In the genomic region with DNA sequence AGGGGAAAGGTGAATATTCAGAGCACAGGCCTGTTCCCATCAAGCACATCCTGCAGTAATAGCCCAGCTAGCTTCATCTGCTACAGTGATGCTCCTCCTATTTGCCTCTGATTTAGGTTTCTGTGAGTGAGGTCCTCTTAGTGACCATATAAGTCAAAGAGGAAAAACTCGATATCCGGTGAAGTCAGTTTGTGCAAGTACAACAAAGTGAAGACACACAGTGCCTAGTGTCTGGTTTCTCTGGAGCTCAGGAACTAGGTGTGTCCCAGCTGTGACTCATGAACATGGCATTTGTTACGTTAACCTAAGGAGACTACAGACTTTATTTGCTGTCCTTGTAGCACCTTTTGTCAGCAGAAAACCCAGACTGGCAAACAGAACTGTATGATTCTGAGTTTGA, we compare ENCODE assay signal across 1 cellular context.
TF ChIP-seq lines count a peak whose summit lies in the region.

No MANE protein-coding gene starts in this region.

TF ChIP-seq in HepG2, 621 proteins besides CTCF, POLR2A, EP300 and RAD21 (continued from another document and continues in another):
- no peak for TF ChIP-seq JDP2 (CRISPR knock-in tag; IDR thresholded peaks at IDR 0.05; ENCODE audit: borderline replicate concordance)
- TF ChIP-seq, protein P1, sequence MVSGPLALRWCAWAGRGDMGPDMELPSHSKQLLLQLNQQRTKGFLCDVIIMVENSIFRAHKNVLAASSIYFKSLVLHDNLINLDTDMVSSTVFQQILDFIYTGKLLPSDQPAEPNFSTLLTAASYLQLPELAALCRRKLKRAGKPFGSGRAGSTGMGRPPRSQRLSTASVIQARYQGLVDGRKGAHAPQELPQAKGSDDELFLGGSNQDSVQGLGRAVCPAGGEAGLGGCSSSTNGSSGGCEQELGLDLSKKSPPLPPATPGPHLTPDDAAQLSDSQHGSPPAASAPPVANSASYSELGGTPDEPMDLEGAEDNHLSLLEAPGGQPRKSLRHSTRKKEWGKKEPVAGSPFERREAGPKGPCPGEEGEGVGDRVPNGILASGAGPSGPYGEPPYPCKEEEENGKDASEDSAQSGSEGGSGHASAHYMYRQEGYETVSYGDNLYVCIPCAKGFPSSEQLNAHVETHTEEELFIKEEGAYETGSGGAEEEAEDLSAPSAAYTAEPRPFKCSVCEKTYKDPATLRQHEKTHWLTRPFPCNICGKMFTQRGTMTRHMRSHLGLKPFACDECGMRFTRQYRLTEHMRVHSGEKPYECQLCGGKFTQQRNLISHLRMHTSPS (CRISPR knock-in tag; IDR thresholded peaks at IDR 0.05; ENCODE audit: low read depth), result no peak
- no peak for TF ChIP-seq ARNT (IDR thresholded peaks at IDR 0.05)
- TF ChIP-seq PRPF4 (IDR thresholded peaks at IDR 0.05; ENCODE audit: low read depth, low read length, poor library complexity, severe bottlenecking), result no peak
- TF ChIP-seq, protein P2, sequence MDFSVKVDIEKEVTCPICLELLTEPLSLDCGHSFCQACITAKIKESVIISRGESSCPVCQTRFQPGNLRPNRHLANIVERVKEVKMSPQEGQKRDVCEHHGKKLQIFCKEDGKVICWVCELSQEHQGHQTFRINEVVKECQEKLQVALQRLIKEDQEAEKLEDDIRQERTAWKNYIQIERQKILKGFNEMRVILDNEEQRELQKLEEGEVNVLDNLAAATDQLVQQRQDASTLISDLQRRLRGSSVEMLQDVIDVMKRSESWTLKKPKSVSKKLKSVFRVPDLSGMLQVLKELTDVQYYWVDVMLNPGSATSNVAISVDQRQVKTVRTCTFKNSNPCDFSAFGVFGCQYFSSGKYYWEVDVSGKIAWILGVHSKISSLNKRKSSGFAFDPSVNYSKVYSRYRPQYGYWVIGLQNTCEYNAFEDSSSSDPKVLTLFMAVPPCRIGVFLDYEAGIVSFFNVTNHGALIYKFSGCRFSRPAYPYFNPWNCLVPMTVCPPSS (IDR thresholded peaks at IDR 0.05), result no peak
- TF ChIP-seq SIX1 (CRISPR knock-in tag; IDR thresholded peaks at IDR 0.05; ENCODE audit: borderline replicate concordance), result peak; percentile 82; the same call in 1 of the 2 replicates
- no peak for TF ChIP-seq ZNF570 (CRISPR knock-in tag; IDR thresholded peaks at IDR 0.05; ENCODE audit: borderline replicate concordance)
- TF ChIP-seq FOSL2 (CRISPR knock-in tag; IDR thresholded peaks at IDR 0.05), result peak; percentile 99
- TF ChIP-seq RXRB (CRISPR knock-in tag; IDR thresholded peaks at IDR 0.05; ENCODE audit: borderline replicate concordance), result peak; percentile 85
- TF ChIP-seq NFATC3 (CRISPR knock-in tag; IDR thresholded peaks at IDR 0.05), result no peak
- TF ChIP-seq, protein P3, sequence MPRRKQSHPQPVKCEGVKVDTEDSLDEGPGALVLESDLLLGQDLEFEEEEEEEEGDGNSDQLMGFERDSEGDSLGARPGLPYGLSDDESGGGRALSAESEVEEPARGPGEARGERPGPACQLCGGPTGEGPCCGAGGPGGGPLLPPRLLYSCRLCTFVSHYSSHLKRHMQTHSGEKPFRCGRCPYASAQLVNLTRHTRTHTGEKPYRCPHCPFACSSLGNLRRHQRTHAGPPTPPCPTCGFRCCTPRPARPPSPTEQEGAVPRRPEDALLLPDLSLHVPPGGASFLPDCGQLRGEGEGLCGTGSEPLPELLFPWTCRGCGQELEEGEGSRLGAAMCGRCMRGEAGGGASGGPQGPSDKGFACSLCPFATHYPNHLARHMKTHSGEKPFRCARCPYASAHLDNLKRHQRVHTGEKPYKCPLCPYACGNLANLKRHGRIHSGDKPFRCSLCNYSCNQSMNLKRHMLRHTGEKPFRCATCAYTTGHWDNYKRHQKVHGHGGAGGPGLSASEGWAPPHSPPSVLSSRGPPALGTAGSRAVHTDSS (CRISPR knock-in tag; conservative IDR thresholded peaks at IDR 0.05), result no peak
- peak; percentile 58; the same call in 1 of the 2 replicates for TF ChIP-seq TBX2 (CRISPR knock-in tag; IDR thresholded peaks at IDR 0.05; ENCODE audit: borderline replicate concordance)
- TF ChIP-seq RFXAP (CRISPR knock-in tag; IDR thresholded peaks at IDR 0.05; ENCODE audit: borderline replicate concordance), result 0 out of 2 replicates have a peak, but pooled peaks have one; percentile 30
- no peak for TF ChIP-seq RELA (CRISPR knock-in tag; IDR thresholded peaks at IDR 0.05)
- TF ChIP-seq ZNF468 (CRISPR knock-in tag; IDR thresholded peaks at IDR 0.05), result no peak
- TF ChIP-seq ZNF484 (CRISPR knock-in tag; IDR thresholded peaks at IDR 0.05; ENCODE audit: borderline replicate concordance, low read depth), result no peak
- no peak for TF ChIP-seq MZF1 (CRISPR knock-in tag; IDR thresholded peaks at IDR 0.05; ENCODE audit: borderline replicate concordance)
- no peak for TF ChIP-seq KDM2A (CRISPR knock-in tag; IDR thresholded peaks at IDR 0.05; ENCODE audit: borderline replicate concordance, low read depth)
- no peak for TF ChIP-seq ZNF282 (IDR thresholded peaks at IDR 0.05; ENCODE audit: partially characterized antibody)
- no peak for TF ChIP-seq ADNP (CRISPR knock-in tag; IDR thresholded peaks at IDR 0.05)
- TF ChIP-seq, protein P4, sequence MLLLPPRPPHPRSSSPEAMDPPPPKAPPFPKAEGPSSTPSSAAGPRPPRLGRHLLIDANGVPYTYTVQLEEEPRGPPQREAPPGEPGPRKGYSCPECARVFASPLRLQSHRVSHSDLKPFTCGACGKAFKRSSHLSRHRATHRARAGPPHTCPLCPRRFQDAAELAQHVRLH (CRISPR knock-in tag; IDR thresholded peaks at IDR 0.05; ENCODE audit: borderline replicate concordance, low read depth), result 0 out of 2 replicates have a peak, but pooled peaks have one; percentile 22
- TF ChIP-seq GFI1 (CRISPR knock-in tag; IDR thresholded peaks at IDR 0.05; ENCODE audit: borderline replicate concordance), result 0 out of 2 replicates have a peak, but pooled peaks have one; percentile 21
- TF ChIP-seq HMG20A (CRISPR knock-in tag; IDR thresholded peaks at IDR 0.05; ENCODE audit: borderline replicate concordance), result peak; percentile 69; the same call in 1 of the 2 replicates
- peak; percentile 45; the same call in 1 of the 2 replicates for TF ChIP-seq THAP11 (CRISPR knock-in tag; IDR thresholded peaks at IDR 0.05)
- TF ChIP-seq ZNF678 (CRISPR knock-in tag; IDR thresholded peaks at IDR 0.05), result no peak
- no peak for TF ChIP-seq ZFY (CRISPR knock-in tag; IDR thresholded peaks at IDR 0.05)
- no peak; the same call in 1 of the 2 replicates for TF ChIP-seq ZNF292 (CRISPR knock-in tag; IDR thresholded peaks at IDR 0.05; ENCODE audit: borderline replicate concordance, low read depth)
- TF ChIP-seq SP2 (CRISPR knock-in tag; IDR thresholded peaks at IDR 0.05), result no peak
- peak; percentile 35; the same call in 1 of the 2 replicates for TF ChIP-seq FOXK1 (CRISPR knock-in tag; IDR thresholded peaks at IDR 0.05; ENCODE audit: borderline replicate concordance, low read depth)
- TF ChIP-seq, protein P5, sequence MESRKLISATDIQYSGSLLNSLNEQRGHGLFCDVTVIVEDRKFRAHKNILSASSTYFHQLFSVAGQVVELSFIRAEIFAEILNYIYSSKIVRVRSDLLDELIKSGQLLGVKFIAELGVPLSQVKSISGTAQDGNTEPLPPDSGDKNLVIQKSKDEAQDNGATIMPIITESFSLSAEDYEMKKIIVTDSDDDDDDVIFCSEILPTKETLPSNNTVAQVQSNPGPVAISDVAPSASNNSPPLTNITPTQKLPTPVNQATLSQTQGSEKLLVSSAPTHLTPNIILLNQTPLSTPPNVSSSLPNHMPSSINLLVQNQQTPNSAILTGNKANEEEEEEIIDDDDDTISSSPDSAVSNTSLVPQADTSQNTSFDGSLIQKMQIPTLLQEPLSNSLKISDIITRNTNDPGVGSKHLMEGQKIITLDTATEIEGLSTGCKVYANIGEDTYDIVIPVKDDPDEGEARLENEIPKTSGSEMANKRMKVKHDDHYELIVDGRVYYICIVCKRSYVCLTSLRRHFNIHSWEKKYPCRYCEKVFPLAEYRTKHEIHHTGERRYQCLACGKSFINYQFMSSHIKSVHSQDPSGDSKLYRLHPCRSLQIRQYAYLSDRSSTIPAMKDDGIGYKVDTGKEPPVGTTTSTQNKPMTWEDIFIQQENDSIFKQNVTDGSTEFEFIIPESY (CRISPR knock-in tag; IDR thresholded peaks at IDR 0.05), result no peak
- no peak for TF ChIP-seq ZBTB7A (CRISPR knock-in tag; IDR thresholded peaks at IDR 0.05)
- no peak for TF ChIP-seq NFIB (CRISPR knock-in tag; IDR thresholded peaks at IDR 0.05; ENCODE audit: borderline replicate concordance)
- TF ChIP-seq, protein P6, sequence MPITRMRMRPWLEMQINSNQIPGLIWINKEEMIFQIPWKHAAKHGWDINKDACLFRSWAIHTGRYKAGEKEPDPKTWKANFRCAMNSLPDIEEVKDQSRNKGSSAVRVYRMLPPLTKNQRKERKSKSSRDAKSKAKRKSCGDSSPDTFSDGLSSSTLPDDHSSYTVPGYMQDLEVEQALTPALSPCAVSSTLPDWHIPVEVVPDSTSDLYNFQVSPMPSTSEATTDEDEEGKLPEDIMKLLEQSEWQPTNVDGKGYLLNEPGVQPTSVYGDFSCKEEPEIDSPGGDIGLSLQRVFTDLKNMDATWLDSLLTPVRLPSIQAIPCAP (CRISPR knock-in tag; IDR thresholded peaks at IDR 0.05; ENCODE audit: low read depth), result no peak
- TF ChIP-seq MED13 (CRISPR knock-in tag; IDR thresholded peaks at IDR 0.05), result no peak
- TF ChIP-seq, protein P7, sequence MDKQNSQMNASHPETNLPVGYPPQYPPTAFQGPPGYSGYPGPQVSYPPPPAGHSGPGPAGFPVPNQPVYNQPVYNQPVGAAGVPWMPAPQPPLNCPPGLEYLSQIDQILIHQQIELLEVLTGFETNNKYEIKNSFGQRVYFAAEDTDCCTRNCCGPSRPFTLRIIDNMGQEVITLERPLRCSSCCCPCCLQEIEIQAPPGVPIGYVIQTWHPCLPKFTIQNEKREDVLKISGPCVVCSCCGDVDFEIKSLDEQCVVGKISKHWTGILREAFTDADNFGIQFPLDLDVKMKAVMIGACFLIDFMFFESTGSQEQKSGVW (CRISPR knock-in tag; IDR thresholded peaks at IDR 0.05; ENCODE audit: borderline replicate concordance), result no peak
- no peak for TF ChIP-seq RFX5 (IDR thresholded peaks at IDR 0.05; ENCODE audit: low read depth, low read length)
- TF ChIP-seq, protein P8, sequence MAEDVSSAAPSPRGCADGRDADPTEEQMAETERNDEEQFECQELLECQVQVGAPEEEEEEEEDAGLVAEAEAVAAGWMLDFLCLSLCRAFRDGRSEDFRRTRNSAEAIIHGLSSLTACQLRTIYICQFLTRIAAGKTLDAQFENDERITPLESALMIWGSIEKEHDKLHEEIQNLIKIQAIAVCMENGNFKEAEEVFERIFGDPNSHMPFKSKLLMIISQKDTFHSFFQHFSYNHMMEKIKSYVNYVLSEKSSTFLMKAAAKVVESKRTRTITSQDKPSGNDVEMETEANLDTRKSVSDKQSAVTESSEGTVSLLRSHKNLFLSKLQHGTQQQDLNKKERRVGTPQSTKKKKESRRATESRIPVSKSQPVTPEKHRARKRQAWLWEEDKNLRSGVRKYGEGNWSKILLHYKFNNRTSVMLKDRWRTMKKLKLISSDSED (CRISPR knock-in tag; IDR thresholded peaks at IDR 0.05), result no peak
- TF ChIP-seq SRY (CRISPR knock-in tag; IDR thresholded peaks at IDR 0.05), result no peak
- TF ChIP-seq, protein P9, sequence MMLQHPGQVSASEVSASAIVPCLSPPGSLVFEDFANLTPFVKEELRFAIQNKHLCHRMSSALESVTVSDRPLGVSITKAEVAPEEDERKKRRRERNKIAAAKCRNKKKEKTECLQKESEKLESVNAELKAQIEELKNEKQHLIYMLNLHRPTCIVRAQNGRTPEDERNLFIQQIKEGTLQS (CRISPR knock-in tag; IDR thresholded peaks at IDR 0.05), result peak; percentile 91
- no peak for TF ChIP-seq ZNF788 (CRISPR knock-in tag; IDR thresholded peaks at IDR 0.05; ENCODE audit: borderline replicate concordance)
- TF ChIP-seq PHF8 (CRISPR knock-in tag; IDR thresholded peaks at IDR 0.05), result no peak
- TF ChIP-seq ZNF264 (CRISPR knock-in tag; IDR thresholded peaks at IDR 0.05), result 0 out of 2 replicates have a peak, but pooled peaks have one; percentile 25
- TF ChIP-seq ATAD3A (CRISPR knock-in tag; IDR thresholded peaks at IDR 0.05), result no peak
- TF ChIP-seq, protein P10, sequence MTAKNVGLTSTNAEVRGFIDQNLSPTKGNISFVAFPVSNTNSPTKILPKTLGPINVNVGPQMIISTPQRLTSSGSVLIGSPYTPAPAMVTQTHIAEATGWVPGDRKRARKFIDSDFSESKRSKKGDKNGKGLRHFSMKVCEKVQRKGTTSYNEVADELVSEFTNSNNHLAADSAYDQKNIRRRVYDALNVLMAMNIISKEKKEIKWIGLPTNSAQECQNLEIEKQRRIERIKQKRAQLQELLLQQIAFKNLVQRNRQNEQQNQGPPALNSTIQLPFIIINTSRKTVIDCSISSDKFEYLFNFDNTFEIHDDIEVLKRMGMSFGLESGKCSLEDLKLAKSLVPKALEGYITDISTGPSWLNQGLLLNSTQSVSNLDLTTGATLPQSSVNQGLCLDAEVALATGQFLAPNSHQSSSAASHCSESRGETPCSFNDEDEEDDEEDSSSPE (CRISPR knock-in tag; IDR thresholded peaks at IDR 0.05), result no peak
- TF ChIP-seq SOX6 (IDR thresholded peaks at IDR 0.05), result no peak
- peak; percentile 79 for TF ChIP-seq SOX6 (CRISPR knock-in tag; IDR thresholded peaks at IDR 0.05)
- TF ChIP-seq GATA4 (IDR thresholded peaks at IDR 0.05; ENCODE audit: borderline replicate concordance, low read depth), result no peak
- TF ChIP-seq POLR2G (IDR thresholded peaks at IDR 0.05; ENCODE audit: low read depth, low read length), result no peak
- peak; percentile 95 for TF ChIP-seq FOSL1 (CRISPR knock-in tag; IDR thresholded peaks at IDR 0.05; ENCODE audit: borderline replicate concordance)
- peak; percentile 49; the same call in 1 of the 2 replicates for TF ChIP-seq KLF12 (CRISPR knock-in tag; IDR thresholded peaks at IDR 0.05; ENCODE audit: borderline replicate concordance)
- TF ChIP-seq TCF7 (IDR thresholded peaks at IDR 0.05; ENCODE audit: low read depth), result peak; percentile 56; the same call in 1 of the 2 replicates
- TF ChIP-seq HDAC1 (CRISPR knock-in tag; IDR thresholded peaks at IDR 0.05), result no peak
- no peak for TF ChIP-seq ASH2L (IDR thresholded peaks at IDR 0.05; ENCODE audit: insufficient read length, low read depth, low read length)
- TF ChIP-seq REPIN1 (CRISPR knock-in tag; IDR thresholded peaks at IDR 0.05; ENCODE audit: borderline replicate concordance, low read depth), result no peak
- TF ChIP-seq, protein P11, sequence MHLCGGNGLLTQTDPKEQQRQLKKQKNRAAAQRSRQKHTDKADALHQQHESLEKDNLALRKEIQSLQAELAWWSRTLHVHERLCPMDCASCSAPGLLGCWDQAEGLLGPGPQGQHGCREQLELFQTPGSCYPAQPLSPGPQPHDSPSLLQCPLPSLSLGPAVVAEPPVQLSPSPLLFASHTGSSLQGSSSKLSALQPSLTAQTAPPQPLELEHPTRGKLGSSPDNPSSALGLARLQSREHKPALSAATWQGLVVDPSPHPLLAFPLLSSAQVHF (CRISPR knock-in tag; IDR thresholded peaks at IDR 0.05), result no peak
